In genomic region chr16:16325439-16325838, GRCh38 we compare ENCODE assay signal across 7 cellular contexts. TPM values are rescaled to one million over a fixed set of nuclear protein-coding genes. Genes with fewer than 3 reads are reported as not detected.
DNase-seq lines count a peak whose midpoint lies in the region; ATAC-seq and TF ChIP-seq lines count a peak whose summit lies in the region.
"Not testable (repeated sequence)": the region's sequence is repeated elsewhere in the genome, so short reads cannot be mapped to it uniquely, and the experiment has no call there.

No MANE protein-coding gene starts in this region.

- H3K4me3 Mint-ChIP-seq in activated CD8-positive, alpha-beta T cell treated with anti-CD3 and anti-CD28 coated beads, Interleukin-2, amount 10 ng/mL, durations not matched to agents 7 days and 5 days = not testable (repeated sequence)

- H3K9me3 ChIP-seq in WERI-Rb-1 (ENCODE audit: severe bottlenecking); mucosa of descending colon: not testable (repeated sequence)

- not testable (repeated sequence) for H3K27me3 ChIP-seq in WERI-Rb-1 (ENCODE audit: insufficient read depth, low read depth, severe bottlenecking)

- DNase-seq in WERI-Rb-1 (peak; percentile 4), Right ventricle myocardium inferior (ENCODE audit: missing footprints) (peak; percentile 0), left lobe of liver (ENCODE audit: low spot score) (peak; percentile 0), mucosa of descending colon (peak in 2 of 3 donors; percentile 4 to 5), sciatic nerve (ENCODE audit: low spot score) (peak; percentile 22)
- DNase-seq in activated CD8-positive, alpha-beta T cell treated with anti-CD3 and anti-CD28 coated beads, Interleukin-2, amount 10 ng/mL, durations not matched to agents 7 days and 5 days = peak; percentile 19
- DNase-seq in stimulated activated CD8-positive, alpha-beta memory T cell treated with anti-CD3 and anti-CD28 coated beads, Interleukin-4, amount 100 ng/mL, for 48 hours = peak; percentile 18

- H3K4me3 ChIP-seq in WERI-Rb-1 (ENCODE audit: low read depth, low read length); mucosa of descending colon: not testable (repeated sequence)

- H3K27ac Mint-ChIP-seq in activated CD8-positive, alpha-beta T cell treated with anti-CD3 and anti-CD28 coated beads, Interleukin-2, amount 10 ng/mL, durations not matched to agents 7 days and 5 days = not testable (repeated sequence)

- H3K4me1 ChIP-seq in mucosa of descending colon (ENCODE audit: low read depth) = not testable (repeated sequence)

- not testable (repeated sequence) for H3K4me1 Mint-ChIP-seq in activated CD8-positive, alpha-beta T cell treated with anti-CD3 and anti-CD28 coated beads, Interleukin-2, amount 10 ng/mL, durations not matched to agents 7 days and 5 days (ENCODE audit: low read depth)

- not testable (repeated sequence) for ATAC-seq in activated CD8-positive, alpha-beta T cell treated with anti-CD3 and anti-CD28 coated beads, Interleukin-2, amount 10 ng/mL, durations not matched to agents 7 days and 5 days; Right ventricle myocardium inferior; left lobe of liver; mucosa of descending colon; sciatic nerve

- not testable (repeated sequence) for H3K27ac ChIP-seq in WERI-Rb-1

- POLR2A ChIA-PET in activated CD8-positive, alpha-beta T cell treated with anti-CD3 and anti-CD28 coated beads, Interleukin-2, amount 10 ng/mL, durations not matched to agents 7 days and 5 days (lab: Charles Lee) = not testable (repeated sequence)

- H3K27me3 Mint-ChIP-seq in activated CD8-positive, alpha-beta T cell treated with anti-CD3 and anti-CD28 coated beads, Interleukin-2, amount 10 ng/mL, durations not matched to agents 7 days and 5 days (ENCODE audit: low read depth) = not testable (repeated sequence)

- CTCF ChIA-PET in activated CD8-positive, alpha-beta T cell treated with anti-CD3 and anti-CD28 coated beads, Interleukin-2, amount 10 ng/mL, durations not matched to agents 7 days and 5 days (lab: Charles Lee) = not testable (repeated sequence)

- not testable (repeated sequence) for TF ChIP-seq CTCF in WERI-Rb-1 (IDR thresholded peaks at IDR 0.05; ENCODE audit: low read depth, low read length); mucosa of descending colon (IDR thresholded peaks at IDR 0.05)

- H3K36me3 ChIP-seq in WERI-Rb-1; mucosa of descending colon (ENCODE audit: low read depth): not testable (repeated sequence)

- intact Hi-C loops in Right ventricle myocardium inferior (cut with DNase I); mucosa of descending colon (cut with DNase I, micrococcal nuclease); sciatic nerve (cut with DNase I): not testable (repeated sequence)

- H3K36me3 Mint-ChIP-seq in activated CD8-positive, alpha-beta T cell treated with anti-CD3 and anti-CD28 coated beads, Interleukin-2, amount 10 ng/mL, durations not matched to agents 7 days and 5 days (ENCODE audit: low read depth) = not testable (repeated sequence)

- not testable (repeated sequence) for H3K9me3 Mint-ChIP-seq in activated CD8-positive, alpha-beta T cell treated with anti-CD3 and anti-CD28 coated beads, Interleukin-2, amount 10 ng/mL, durations not matched to agents 7 days and 5 days (ENCODE audit: insufficient read depth)

RNA-seq across cellular contexts. Expression of gene NPIPA7, which starts 53.5 kb away (rescaled TPM):
- 1 to 10 TPM; 6.5 to 7.9 TPM for total RNA-seq in activated CD8-positive, alpha-beta T cell treated with anti-CD3 and anti-CD28 coated beads, Interleukin-2, amount 10 ng/mL, durations not matched to agents 7 days and 5 days
- total RNA-seq in Right ventricle myocardium inferior (3.0 TPM), left lobe of liver (2.4 TPM), mucosa of descending colon (1 to 10 TPM; 4.1 to 8.8 (median 4.6) TPM), sciatic nerve (17.6 TPM)
